In genomic region chr5:65034029-65034781, GRCh38 we compare ENCODE assay signal across 8 cellular contexts.
DNase-seq lines count a peak whose midpoint lies in the region; ATAC-seq and TF ChIP-seq lines count a peak whose summit lies in the region.

No MANE protein-coding gene starts in this region.

- intact Hi-C loops in activated B cell treated with CpG ODN at 0.5 μM for 24 hours (cut with micrococcal nuclease): loop anchor here (10.0 kb wide), 2 partner anchors 269 to 591 kb away; partner anchors contain the start of genes CWC27, SHLD3, SREK1IP1 and TRAPPC13
- intact Hi-C loops in stomach (cut with DNase I; ENCODE audit: low total_unique reads): no loop called here

- no peaks in the 10 kb centered on the region for H3K9me3 Mint-ChIP-seq in activated CD8-positive, alpha-beta memory T cell treated with anti-CD3 and anti-CD28 coated beads, Interleukin-2, amount 10 ng/mL, durations not matched to agents 7 days and 5 days (ENCODE audit: low read depth)
- no peaks in the 10 kb centered on the region for H3K9me3 Mint-ChIP-seq in activated B cell treated with CpG ODN at 0.5 μM for 24 hours
- no peaks in the 10 kb centered on the region for H3K9me3 Mint-ChIP-seq in immature natural killer cell

- 33 to 60% (median 35%) methylated on average over 8 of the region's 8 CpGs for WGBS in stomach, 5 donors

- no peak for TF ChIP-seq EP300 in stomach (IDR thresholded peaks at IDR 0.05)

- TF ChIP-seq POLR2A in stomach (IDR thresholded peaks at IDR 0.05): no peak

- no peaks in the 10 kb centered on the region for H3K27me3 ChIP-seq in stomach

- H3K27ac Mint-ChIP-seq in activated CD8-positive, alpha-beta memory T cell treated with anti-CD3 and anti-CD28 coated beads, Interleukin-2, amount 10 ng/mL, durations not matched to agents 7 days and 5 days: peak overlapping the region; percentile 73
- peak overlapping the region; percentile 77 for H3K27ac Mint-ChIP-seq in activated B cell treated with CpG ODN at 0.5 μM for 24 hours
- peak overlapping the region; percentile 77 to 95 (median 92) for H3K27ac Mint-ChIP-seq in immature natural killer cell

- H3K4me1 ChIP-seq in stomach: peaks cover 12 to 34% (median 26%) of the 10 kb centered on the region in 4 donors

- H3K4me3 Mint-ChIP-seq in activated CD8-positive, alpha-beta memory T cell treated with anti-CD3 and anti-CD28 coated beads, Interleukin-2, amount 10 ng/mL, durations not matched to agents 7 days and 5 days: peak overlapping the region; percentile 46
- peak overlapping the region; percentile 72 for H3K4me3 Mint-ChIP-seq in activated B cell treated with CpG ODN at 0.5 μM for 24 hours
- H3K4me3 Mint-ChIP-seq in immature natural killer cell: peak overlapping the region; percentile 57 to 85 (median 75)

- POLR2A ChIA-PET in activated B cell treated with CpG ODN at 0.5 μM for 24 hours (lab: Charles Lee): interaction anchor here (0.9 to 2.8 kb wide), 2 partner anchors 35 to 69 kb away, joined by 4 to 11 read pairs; no protein-coding TSS in a partner anchor

- peak overlapping the region; percentile 23 to 95 (median 95) for H3K27ac ChIP-seq in stomach

- no peak for ATAC-seq in activated CD8-positive, alpha-beta memory T cell treated with anti-CD3 and anti-CD28 coated beads, Interleukin-2, amount 10 ng/mL, durations not matched to agents 7 days and 5 days
- no peak for ATAC-seq in activated B cell treated with CpG ODN at 0.5 μM for 24 hours (ENCODE audit: low read depth)
- ATAC-seq in GM19455 (IDR thresholded peaks at IDR 0.05; ENCODE audit: unreplicated experiment): no peak

- CTCF ChIA-PET in activated CD8-positive, alpha-beta memory T cell treated with anti-CD3 and anti-CD28 coated beads, Interleukin-2, amount 10 ng/mL, durations not matched to agents 7 days and 5 days (lab: Charles Lee): interaction anchor here (1.3 to 1.7 kb wide), 4 partner anchors 15 to 449 kb away, joined by 3 to 5 read pairs (median 4); no protein-coding TSS in a partner anchor
- CTCF ChIA-PET in activated B cell treated with CpG ODN at 0.5 μM for 24 hours (lab: Charles Lee): interaction anchor here (1.2 kb wide), 1 partner anchor 69 kb away, joined by 3 read pairs; no protein-coding TSS in a partner anchor

- H3K4me1 Mint-ChIP-seq in activated CD8-positive, alpha-beta memory T cell treated with anti-CD3 and anti-CD28 coated beads, Interleukin-2, amount 10 ng/mL, durations not matched to agents 7 days and 5 days: peaks cover 39% of the 10 kb centered on the region
- peaks cover 32% of the 10 kb centered on the region for H3K4me1 Mint-ChIP-seq in activated B cell treated with CpG ODN at 0.5 μM for 24 hours
- H3K4me1 Mint-ChIP-seq in immature natural killer cell: peaks cover 30 to 34% of the 10 kb centered on the region in 2 donors

- H3K9me3 ChIP-seq in stomach: no peaks in the 10 kb centered on the region

- TF ChIP-seq CTCF in activated B cell treated with CpG ODN at 0.5 μM for 24 hours (IDR thresholded peaks at IDR 0.05) (no peak), stomach (IDR thresholded peaks at IDR 0.05) (no peak)

- peaks cover 4% of the 10 kb centered on the region for H3K36me3 Mint-ChIP-seq in activated CD8-positive, alpha-beta memory T cell treated with anti-CD3 and anti-CD28 coated beads, Interleukin-2, amount 10 ng/mL, durations not matched to agents 7 days and 5 days
- H3K36me3 Mint-ChIP-seq in activated B cell treated with CpG ODN at 0.5 μM for 24 hours (ENCODE audit: low read depth) (peaks cover 3% of the 10 kb centered on the region), immature natural killer cell (no peaks in the 10 kb centered on the region)

- no peak overlapping the region for H3K4me3 ChIP-seq in stomach

- no peaks in the 10 kb centered on the region for H3K36me3 ChIP-seq in stomach

- H3K27me3 Mint-ChIP-seq in activated CD8-positive, alpha-beta memory T cell treated with anti-CD3 and anti-CD28 coated beads, Interleukin-2, amount 10 ng/mL, durations not matched to agents 7 days and 5 days: no peaks in the 10 kb centered on the region
- H3K27me3 Mint-ChIP-seq in activated B cell treated with CpG ODN at 0.5 μM for 24 hours (no peaks in the 10 kb centered on the region), immature natural killer cell (ENCODE audit: low read depth in 3 of 3) (peaks cover 9 to 20% (median 11%) of the 10 kb centered on the region in 3 donors)

- DNase-seq in activated CD8-positive, alpha-beta memory T cell treated with anti-CD3 and anti-CD28 coated beads, Interleukin-2, amount 10 ng/mL, durations not matched to agents 7 days and 5 days: no peak
- DNase-seq in activated CD8-positive, alpha-beta memory T cell treated with anti-CD3 and anti-CD28 coated beads, Interleukin-2, amount 50 U/mL, for 48 hours: no peak
- no peak for DNase-seq in activated B cell treated with CpG ODN at 0.5 μM for 24 hours
- DNase-seq in immature natural killer cell: peak in 1 of 3 donors; percentile 5
- peak; percentile 66 for DNase-seq in stomach
- no peak for DNase-seq in RPMI8226
- no peak for DNase-seq in DMS153 (lab: John Stamatoyannopoulos, UW)
